27 cellular contexts compared by ENCODE assay signal in genomic region chr18:27042177-27042576, GRCh38.
"Had no signal": no experiment of that assay in that cellular context is flagged by ENCODE, and none has a peak within 500 bp of the region (broad histone marks: within the 10 kb centered on the region; RNA-seq: fewer than 3 reads in every experiment).

No MANE protein-coding gene starts in this region.

- H3K27me3 ChIP-seq: brain microvascular endothelial cell, esophagus muscularis mucosa, gastrocnemius medialis, heart left ventricle had no signal

- ATAC-seq: activated T-cell treated with anti-CD3 and anti-CD28 coated beads, Interleukin-2, amount 50 U/mL, for 4 hours; activated T-helper 17 cell treated with anti-CD3 and anti-CD28 coated beads, Interleukin-2, amount 50 U/mL, for 72 hours; effector memory CD8-positive, alpha-beta T cell; foreskin keratinocyte; gastrocnemius medialis; heart left ventricle; WTC11 had no signal

- H3K36me3 ChIP-seq: brain microvascular endothelial cell, esophagus muscularis mucosa, gastrocnemius medialis, heart left ventricle had no signal

- H3K27ac ChIP-seq: brain microvascular endothelial cell, esophagus muscularis mucosa, foreskin keratinocyte, gastrocnemius medialis, heart left ventricle had no signal

- H3K4me1 ChIP-seq: esophagus muscularis mucosa, foreskin keratinocyte, gastrocnemius medialis, heart left ventricle had no signal

- DNase-seq: activated CD4-positive, alpha-beta memory T cell treated with anti-CD3 and anti-CD28 coated beads, Interleukin-2, amount 10 ng/mL, durations not matched to agents 7 days and 5 days; activated CD4-positive, alpha-beta T cell treated with anti-CD3 and anti-CD28 coated beads for 1 hour; activated CD4-positive, alpha-beta T cell treated with anti-CD3 and anti-CD28 coated beads for 4 hours; activated CD4-positive, alpha-beta T cell treated with anti-CD3 and anti-CD28 coated beads, Interleukin-2, amount 10 ng/mL, durations not matched to agents 7 days and 5 days; activated CD4-positive, alpha-beta T cell treated with anti-CD3 and anti-CD28 coated beads, Interleukin-2, amount 50 U/mL, for 4 hours; activated CD8-positive, alpha-beta memory T cell treated with anti-CD3 and anti-CD28 coated beads for 24 hours; activated effector memory CD4-positive, alpha-beta T cell treated with Interleukin-2 at 50 U/mL for 16 hours; activated gamma-delta T cell treated with Interleukin-2 at 50 U/mL for 16 hours; activated naive CD4-positive, alpha-beta T cell treated with anti-CD3 and anti-CD28 coated beads, Interleukin-2, amount 50 U/mL, for 16 hours; activated naive CD4-positive, alpha-beta T cell treated with Interleukin-2 at 50 U/mL for 16 hours; activated T-cell treated with anti-CD3 and anti-CD28 coated beads, Interleukin-2, amount 50 U/mL, for 4 hours; amniotic stem cell; anterior cingulate cortex; brain microvascular endothelial cell; cortex of kidney; dermis blood vessel endothelial cell; effector CD4-positive, alpha-beta T cell; effector memory CD8-positive, alpha-beta T cell; erythroblast; foreskin keratinocyte; gastrocnemius medialis; glutamatergic neuron; heart left ventricle; T-helper 2 cell had no signal

- H3K9me3 ChIP-seq: esophagus muscularis mucosa, gastrocnemius medialis, heart left ventricle had no signal

- H3K4me3 ChIP-seq: esophagus muscularis mucosa, gastrocnemius medialis, heart left ventricle had no signal
